9 cellular contexts compared by ENCODE assay signal in the genomic region with DNA sequence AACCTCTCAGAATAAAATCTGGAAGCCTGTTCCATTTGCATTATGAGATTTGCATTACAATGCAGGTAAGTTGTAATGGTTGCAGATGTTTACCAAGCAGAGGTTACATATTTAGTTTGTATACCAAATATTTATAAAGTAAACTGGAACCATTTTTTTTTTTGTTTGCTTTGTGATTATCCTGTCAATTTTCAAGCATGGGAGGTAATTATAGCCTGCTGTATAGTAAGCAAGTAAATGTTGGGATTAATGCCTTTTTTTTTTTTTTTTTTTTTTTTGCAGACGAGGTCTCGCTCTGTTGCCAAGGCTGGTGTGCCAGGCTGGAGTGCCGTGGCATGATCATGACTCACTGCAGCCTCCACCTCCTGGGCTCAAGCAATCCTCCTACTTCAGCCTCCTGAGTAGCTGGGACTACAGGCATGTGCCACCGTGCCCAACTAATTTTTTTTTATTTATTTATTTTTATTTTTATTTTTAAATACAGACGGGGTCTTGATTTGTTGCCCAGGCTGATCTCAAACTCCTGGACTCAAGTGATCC. TPM values are rescaled to one million over a fixed set of nuclear protein-coding genes. Genes with fewer than 3 reads are reported as not detected.
DNase-seq lines count a peak whose midpoint lies in the region; ATAC-seq and TF ChIP-seq lines count a peak whose summit lies in the region.
"Had no signal": no experiment of that assay in that cellular context is flagged by ENCODE, and none has a peak within 500 bp of the region (broad histone marks: within the 10 kb centered on the region; RNA-seq: fewer than 3 reads in every experiment).

No MANE protein-coding gene starts in this region.

- H3K36me3 Mint-ChIP-seq in CD8-positive, alpha-beta memory T cell = peaks cover 4 to 13% (median 4%) of the 10 kb centered on the region in 3 donors
- peaks cover 6% of the 10 kb centered on the region for H3K36me3 Mint-ChIP-seq in natural killer cell treated with Interleukin-12 subunit alpha and Interleukin-12 subunit beta and Interleukin-15 and Interleukin-18, amount 100 ng/mL, for 72 hours
- peaks cover 34% of the 10 kb centered on the region for H3K36me3 Mint-ChIP-seq in activated CD4-positive, alpha-beta T cell treated with anti-CD3 and anti-CD28 coated beads, Interleukin-2, amount 10 ng/mL, durations not matched to agents 7 days and 5 days (ENCODE audit: low read depth)

- ATAC-seq in natural killer cell treated with Interleukin-12 subunit alpha and Interleukin-12 subunit beta and Interleukin-15 and Interleukin-18, amount 100 ng/mL, for 72 hours = no peak
- ATAC-seq in GM18519 (IDR thresholded peaks at IDR 0.05; ENCODE audit: low FRiP score, unreplicated experiment) = no peak

- H3K27ac ChIP-seq in CD8-positive, alpha-beta memory T cell (ENCODE audit: low read depth, low read length) = no peak overlapping the region
- H3K27ac ChIP-seq in ascending aorta = peak overlapping the region; percentile 59 to 74

- peak overlapping the region in 5 of 8 donors; percentile 61 to 84 (median 74) for H3K27ac Mint-ChIP-seq in CD8-positive, alpha-beta memory T cell
- peak overlapping the region; percentile 82 to 90 for H3K27ac Mint-ChIP-seq in natural killer cell treated with Interleukin-12 subunit alpha and Interleukin-12 subunit beta and Interleukin-15 and Interleukin-18, amount 100 ng/mL, for 72 hours
- H3K27ac Mint-ChIP-seq in activated CD4-positive, alpha-beta T cell treated with anti-CD3 and anti-CD28 coated beads, Interleukin-2, amount 10 ng/mL, durations not matched to agents 7 days and 5 days = no peak overlapping the region

- TF ChIP-seq CTCF in ascending aorta (IDR thresholded peaks at IDR 0.05) = no peak

- H3K4me3 ChIP-seq in CD8-positive, alpha-beta memory T cell (ENCODE audit: low read length) = no peak overlapping the region
- no peak overlapping the region for H3K4me3 ChIP-seq in ascending aorta
- H3K4me3 ChIP-seq: SJSA1 had no signal

- H3K36me3 ChIP-seq in CD8-positive, alpha-beta memory T cell (ENCODE audit: insufficient read depth, low read length) = peaks cover 4% of the 10 kb centered on the region
- no peaks in the 10 kb centered on the region for H3K36me3 ChIP-seq in ascending aorta
- H3K36me3 ChIP-seq: SJSA1 had no signal

- H3K27me3 Mint-ChIP-seq in CD8-positive, alpha-beta memory T cell = no peaks in the 10 kb centered on the region
- no peaks in the 10 kb centered on the region for H3K27me3 Mint-ChIP-seq in natural killer cell treated with Interleukin-12 subunit alpha and Interleukin-12 subunit beta and Interleukin-15 and Interleukin-18, amount 100 ng/mL, for 72 hours
- H3K27me3 Mint-ChIP-seq in activated CD4-positive, alpha-beta T cell treated with anti-CD3 and anti-CD28 coated beads, Interleukin-2, amount 10 ng/mL, durations not matched to agents 7 days and 5 days = no peaks in the 10 kb centered on the region

- no peak for DNase-seq in CD8-positive, alpha-beta memory T cell
- peak; percentile 46 for DNase-seq in NCI-H1105 (lab: John Stamatoyannopoulos, UW)
- DNase-seq in ascending aorta (ENCODE audit: low spot score in 2 of 2) = no peak
- no peak for DNase-seq in natural killer cell treated with Interleukin-12 subunit alpha and Interleukin-12 subunit beta and Interleukin-15 and Interleukin-18, amount 100 ng/mL, for 72 hours (ENCODE audit: low spot score)
- DNase-seq in NCI-H82 treated with DMSO at 0.1 percent for 48 hours (lab: John Stamatoyannopoulos, UW; ENCODE audit: unreplicated experiment) = no peak
- no peak for DNase-seq in activated CD4-positive, alpha-beta T cell treated with anti-CD3 and anti-CD28 coated beads, Interleukin-2, amount 10 ng/mL, durations not matched to agents 7 days and 5 days
- no peak for DNase-seq in H4 (ENCODE audit: low spot score)

- H3K9me3 ChIP-seq in CD8-positive, alpha-beta memory T cell (ENCODE audit: low read length) = no peaks in the 10 kb centered on the region
- H3K9me3 ChIP-seq in ascending aorta = no peaks in the 10 kb centered on the region
- H3K9me3 ChIP-seq: SJSA1 had no signal

- peaks cover 54% of the 10 kb centered on the region for H3K4me1 ChIP-seq in CD8-positive, alpha-beta memory T cell (ENCODE audit: insufficient read depth, low read length)
- peaks cover 4 to 48% of the 10 kb centered on the region in 2 donors for H3K4me1 ChIP-seq in ascending aorta

- CTCF ChIA-PET in CD8-positive, alpha-beta memory T cell (lab: Charles Lee) = interaction anchor here (1.7 kb wide), 1 partner anchor 11 kb away, joined by 4 read pairs; no protein-coding TSS in a partner anchor
- CTCF ChIA-PET in activated CD4-positive, alpha-beta T cell treated with anti-CD3 and anti-CD28 coated beads, Interleukin-2, amount 10 ng/mL, durations not matched to agents 7 days and 5 days (lab: Charles Lee) = interaction anchor here (0.9 kb wide), 1 partner anchor 12 kb away, joined by 3 read pairs; no protein-coding TSS in a partner anchor

- peak overlapping the region in 5 of 7 donors; percentile 3 to 74 (median 72) for H3K4me3 Mint-ChIP-seq in CD8-positive, alpha-beta memory T cell
- peak overlapping the region; percentile 90 for H3K4me3 Mint-ChIP-seq in natural killer cell treated with Interleukin-12 subunit alpha and Interleukin-12 subunit beta and Interleukin-15 and Interleukin-18, amount 100 ng/mL, for 72 hours
- no peak overlapping the region for H3K4me3 Mint-ChIP-seq in activated CD4-positive, alpha-beta T cell treated with anti-CD3 and anti-CD28 coated beads, Interleukin-2, amount 10 ng/mL, durations not matched to agents 7 days and 5 days

- no peaks in the 10 kb centered on the region for H3K9me3 Mint-ChIP-seq in CD8-positive, alpha-beta memory T cell
- H3K9me3 Mint-ChIP-seq in natural killer cell treated with Interleukin-12 subunit alpha and Interleukin-12 subunit beta and Interleukin-15 and Interleukin-18, amount 100 ng/mL, for 72 hours = no peaks in the 10 kb centered on the region
- no peaks in the 10 kb centered on the region for H3K9me3 Mint-ChIP-seq in activated CD4-positive, alpha-beta T cell treated with anti-CD3 and anti-CD28 coated beads, Interleukin-2, amount 10 ng/mL, durations not matched to agents 7 days and 5 days

- no peaks in the 10 kb centered on the region for H3K27me3 ChIP-seq in CD8-positive, alpha-beta memory T cell (ENCODE audit: insufficient read depth, low read length, poor library complexity, severe bottlenecking)
- H3K27me3 ChIP-seq in ascending aorta = no peaks in the 10 kb centered on the region
- H3K27me3 ChIP-seq: SJSA1 had no signal

- intact Hi-C loops in ascending aorta (cut with DNase I) = loop anchor here (5.0 kb wide), 1 partner anchor 70 kb away; a partner anchor contains a TSS

- peaks cover 70 to 86% (median 79%) of the 10 kb centered on the region in 3 donors for H3K4me1 Mint-ChIP-seq in CD8-positive, alpha-beta memory T cell
- H3K4me1 Mint-ChIP-seq in natural killer cell treated with Interleukin-12 subunit alpha and Interleukin-12 subunit beta and Interleukin-15 and Interleukin-18, amount 100 ng/mL, for 72 hours (ENCODE audit: low read depth in 2 of 2) = peaks cover 46 to 64% of the 10 kb centered on the region in 2 donors
- peaks cover 70% of the 10 kb centered on the region for H3K4me1 Mint-ChIP-seq in activated CD4-positive, alpha-beta T cell treated with anti-CD3 and anti-CD28 coated beads, Interleukin-2, amount 10 ng/mL, durations not matched to agents 7 days and 5 days

- POLR2A ChIA-PET in CD8-positive, alpha-beta memory T cell (lab: Charles Lee) = interaction anchor here (0.9 to 1.5 kb wide), 2 partner anchors 21 to 27 kb away, joined by 3 to 9 read pairs; a partner anchor contains a TSS
- POLR2A ChIA-PET in activated CD4-positive, alpha-beta T cell treated with anti-CD3 and anti-CD28 coated beads, Interleukin-2, amount 10 ng/mL, durations not matched to agents 7 days and 5 days (lab: Charles Lee) = no interaction called here

RNA-seq across cellular contexts. Expression of a gene that starts 21.0 kb away (rescaled TPM):
- 10 to 100 TPM; 61.3 to 61.6 TPM for total RNA-seq in CD8-positive, alpha-beta memory T cell
- polyA plus RNA-seq in CD8-positive, alpha-beta memory T cell = 51.3 TPM
- 75.9 TPM for total RNA-seq in ascending aorta
- total RNA-seq in natural killer cell treated with Interleukin-12 subunit alpha and Interleukin-12 subunit beta and Interleukin-15 and Interleukin-18, amount 100 ng/mL, for 72 hours = 10 to 100 TPM; 56.7 to 80.3 TPM
- 10 to 100 TPM; 85.7 to 99.2 TPM for total RNA-seq in activated CD4-positive, alpha-beta T cell treated with anti-CD3 and anti-CD28 coated beads, Interleukin-2, amount 10 ng/mL, durations not matched to agents 7 days and 5 days
- total RNA-seq in H4 (2014; rRNA removed; shearing (Covaris generic)) = 30.7 and 45.8 TPM in 2 replicates

RNA-seq across cellular contexts. Expression of a gene that starts 47.0 kb away (rescaled TPM):
- 1 to 10 TPM; 1.4 to 1.7 TPM for total RNA-seq in CD8-positive, alpha-beta memory T cell
- 5.4 TPM for polyA plus RNA-seq in CD8-positive, alpha-beta memory T cell
- total RNA-seq in ascending aorta = 43.9 TPM
- total RNA-seq in natural killer cell treated with Interleukin-12 subunit alpha and Interleukin-12 subunit beta and Interleukin-15 and Interleukin-18, amount 100 ng/mL, for 72 hours = 1 to 10 TPM in 1 of 2 donors, under 1 TPM in 1; 0.62 to 2.0 TPM
- total RNA-seq in activated CD4-positive, alpha-beta T cell treated with anti-CD3 and anti-CD28 coated beads, Interleukin-2, amount 10 ng/mL, durations not matched to agents 7 days and 5 days = 1 to 10 TPM; 4.0 to 5.4 TPM
- 5.9 and 7.5 TPM in 2 replicates for total RNA-seq in H4 (2014; rRNA removed; shearing (Covaris generic))
